Comparison of ENCODE assay signal across 15 cellular contexts in the genomic region with DNA sequence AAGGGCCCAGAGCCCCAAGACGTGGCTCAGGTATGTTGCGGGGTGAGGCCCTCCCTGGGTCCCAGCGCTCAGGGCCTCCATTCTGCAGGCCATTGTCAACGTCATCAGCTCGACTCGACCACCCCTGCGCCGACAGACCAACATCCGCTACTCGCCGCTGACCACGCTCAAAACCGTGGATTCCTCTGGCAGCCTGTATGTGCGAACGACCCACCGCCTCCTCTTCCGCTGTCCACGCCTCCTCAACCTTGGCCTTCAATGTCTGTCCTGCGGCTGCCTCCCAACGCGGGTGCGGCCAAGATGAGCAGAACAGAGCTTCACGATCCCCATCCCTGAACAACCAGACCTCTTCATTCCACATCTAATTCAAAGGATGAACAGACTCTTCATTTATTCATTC. TPM values are rescaled to one million over a fixed set of nuclear protein-coding genes. Genes with fewer than 3 reads are reported as not detected.
DNase-seq lines count a peak whose midpoint lies in the region; ATAC-seq and TF ChIP-seq lines count a peak whose summit lies in the region.
"Had no signal": no experiment of that assay in that cellular context is flagged by ENCODE, and none has a peak within 500 bp of the region (broad histone marks: within the 10 kb centered on the region; RNA-seq: fewer than 3 reads in every experiment).

No MANE protein-coding gene starts in this region.

- no peaks in the 10 kb centered on the region for H3K79me2 ChIP-seq in neural progenitor cell (ENCODE audit: low read depth)

- TF ChIP-seq CTCF in chondrocyte (IDR thresholded peaks at IDR 0.05) (no peak), neural progenitor cell (IDR thresholded peaks at IDR 0.05) (no peak)

- H3K27ac ChIP-seq in neural progenitor cell = no peak overlapping the region
- H3K27ac ChIP-seq: 22Rv1, BLaER1 had no signal

- no peak overlapping the region for H3K9ac ChIP-seq in neural progenitor cell
- H3K9ac ChIP-seq: BLaER1 had no signal

- H3F3A ChIP-seq in neural progenitor cell (ENCODE audit: low read depth) = no peaks in the 10 kb centered on the region

- H3K4me1 Mint-ChIP-seq in activated naive CD4-positive, alpha-beta T cell treated with anti-CD3 and anti-CD28 coated beads, Interleukin-2, amount 50 U/mL, for 24 hours = peaks cover 3% of the 10 kb centered on the region
- H3K4me1 Mint-ChIP-seq in activated naive CD4-positive, alpha-beta T cell treated with anti-CD3 and anti-CD28 coated beads, Interleukin-2, amount 10 ng/mL, durations not matched to agents 7 days and 5 days = no peaks in the 10 kb centered on the region
- peaks cover 5% of the 10 kb centered on the region for H3K4me1 Mint-ChIP-seq in chondrocyte (ENCODE audit: low read depth)
- H3K4me1 Mint-ChIP-seq in neural progenitor cell = no peaks in the 10 kb centered on the region
- H3K4me1 Mint-ChIP-seq: CD8-positive, alpha-beta memory T cell had no signal

- H3K27me3 ChIP-seq in neural progenitor cell = peaks cover 3% of the 10 kb centered on the region
- H3K27me3 ChIP-seq: BLaER1 had no signal

- no peaks in the 10 kb centered on the region for H4K20me1 ChIP-seq in neural progenitor cell (ENCODE audit: low read depth)
- H4K20me1 ChIP-seq: BLaER1 had no signal

- no peaks in the 10 kb centered on the region for H3K27me3 Mint-ChIP-seq in activated naive CD4-positive, alpha-beta T cell treated with anti-CD3 and anti-CD28 coated beads, Interleukin-2, amount 50 U/mL, for 24 hours
- peaks cover 8% of the 10 kb centered on the region for H3K27me3 Mint-ChIP-seq in activated naive CD4-positive, alpha-beta T cell treated with anti-CD3 and anti-CD28 coated beads, Interleukin-2, amount 10 ng/mL, durations not matched to agents 7 days and 5 days
- H3K27me3 Mint-ChIP-seq in chondrocyte (ENCODE audit: low read depth) (no peaks in the 10 kb centered on the region), neural progenitor cell (ENCODE audit: insufficient read depth, low read depth) (peaks cover 17% of the 10 kb centered on the region)

- H2AFZ ChIP-seq in neural progenitor cell (replicated peaks) = no peak overlapping the region

- no peak overlapping the region for H3K4me3 Mint-ChIP-seq in activated naive CD4-positive, alpha-beta T cell treated with anti-CD3 and anti-CD28 coated beads, Interleukin-2, amount 50 U/mL, for 24 hours
- H3K4me3 Mint-ChIP-seq in activated naive CD4-positive, alpha-beta T cell treated with anti-CD3 and anti-CD28 coated beads, Interleukin-2, amount 10 ng/mL, durations not matched to agents 7 days and 5 days = no peak overlapping the region
- H3K4me3 Mint-ChIP-seq in chondrocyte (ENCODE audit: unreplicated experiment) = no peak overlapping the region
- H3K4me3 Mint-ChIP-seq in neural progenitor cell = no peak overlapping the region
- H3K4me3 Mint-ChIP-seq: CD8-positive, alpha-beta memory T cell had no signal

- peak overlapping the region; percentile 18 for H3K27ac Mint-ChIP-seq in activated naive CD4-positive, alpha-beta T cell treated with anti-CD3 and anti-CD28 coated beads, Interleukin-2, amount 50 U/mL, for 24 hours
- H3K27ac Mint-ChIP-seq in activated naive CD4-positive, alpha-beta T cell treated with anti-CD3 and anti-CD28 coated beads, Interleukin-2, amount 10 ng/mL, durations not matched to agents 7 days and 5 days = no peak overlapping the region
- H3K27ac Mint-ChIP-seq in chondrocyte (ENCODE audit: unreplicated experiment) (no peak overlapping the region), neural progenitor cell (peak overlapping the region; percentile 4)

- H3K4me1 ChIP-seq in neural progenitor cell = no peaks in the 10 kb centered on the region
- H3K4me1 ChIP-seq: BLaER1, Caco-2 had no signal

- no peak for DNase-seq in activated naive CD4-positive, alpha-beta T cell treated with anti-CD3 and anti-CD28 coated beads, Interleukin-2, amount 10 ng/mL, durations not matched to agents 7 days and 5 days
- peak; percentile 77 for DNase-seq in chondrocyte (ENCODE audit: low spot score)
- no peak for DNase-seq in neural progenitor cell (ENCODE audit: low spot score)
- no peak for DNase-seq in stimulated activated CD4-positive, alpha-beta T cell treated with anti-CD3 and anti-CD28 coated beads, Interleukin-2, amount 100 ng/mL, for 48 hours
- no peak for DNase-seq in HK-2 (ENCODE audit: unreplicated experiment)
- DNase-seq: Caco-2; CD8-positive, alpha-beta memory T cell; DND-41; GDM1 had no signal

- no peaks in the 10 kb centered on the region for H3K36me3 Mint-ChIP-seq in activated naive CD4-positive, alpha-beta T cell treated with anti-CD3 and anti-CD28 coated beads, Interleukin-2, amount 50 U/mL, for 24 hours
- no peaks in the 10 kb centered on the region for H3K36me3 Mint-ChIP-seq in activated naive CD4-positive, alpha-beta T cell treated with anti-CD3 and anti-CD28 coated beads, Interleukin-2, amount 10 ng/mL, durations not matched to agents 7 days and 5 days
- H3K36me3 Mint-ChIP-seq in chondrocyte (ENCODE audit: low read depth) (no peaks in the 10 kb centered on the region), neural progenitor cell (no peaks in the 10 kb centered on the region)
- H3K36me3 Mint-ChIP-seq: CD8-positive, alpha-beta memory T cell had no signal

- ATAC-seq in HG02588 (IDR thresholded peaks at IDR 0.05; ENCODE audit: unreplicated experiment) = no peak
- ATAC-seq: K562 had no signal

- H3K9me3 Mint-ChIP-seq in activated naive CD4-positive, alpha-beta T cell treated with anti-CD3 and anti-CD28 coated beads, Interleukin-2, amount 50 U/mL, for 24 hours = no peaks in the 10 kb centered on the region
- no peaks in the 10 kb centered on the region for H3K9me3 Mint-ChIP-seq in activated naive CD4-positive, alpha-beta T cell treated with anti-CD3 and anti-CD28 coated beads, Interleukin-2, amount 10 ng/mL, durations not matched to agents 7 days and 5 days
- H3K9me3 Mint-ChIP-seq in chondrocyte (ENCODE audit: low read depth) (no peaks in the 10 kb centered on the region), neural progenitor cell (no peaks in the 10 kb centered on the region)
- H3K9me3 Mint-ChIP-seq: CD8-positive, alpha-beta memory T cell had no signal

- CTCF ChIA-PET in activated naive CD4-positive, alpha-beta T cell treated with anti-CD3 and anti-CD28 coated beads, Interleukin-2, amount 10 ng/mL, durations not matched to agents 7 days and 5 days (lab: Charles Lee) = no interaction called here

- H3K9me3 ChIP-seq in neural progenitor cell (ENCODE audit: low read depth) = no peaks in the 10 kb centered on the region
- H3K9me3 ChIP-seq: BLaER1, Caco-2 had no signal

- no peak overlapping the region for H3K4me3 ChIP-seq in neural progenitor cell
- H3K4me3 ChIP-seq: BLaER1, K562 had no signal

- H3K4me2 ChIP-seq in neural progenitor cell = no peak overlapping the region
- H3K4me2 ChIP-seq: BLaER1 had no signal

- no peaks in the 10 kb centered on the region for H3K36me3 ChIP-seq in neural progenitor cell
- H3K36me3 ChIP-seq: BLaER1 had no signal

RNA-seq across cellular contexts. Expression of a gene that starts 8.2 kb away (rescaled TPM):
- total RNA-seq in chondrocyte = not detected in 3 replicates
- total RNA-seq in neural progenitor cell (ENCODE audit: low replicate concordance) = not detected in 2 replicates
- total RNA-seq: A673; Caco-2; CD8-positive, alpha-beta memory T cell; K562 had no signal

RNA-seq across cellular contexts. Expression of a gene that starts 11.1 kb away (rescaled TPM):
- 24.8 to 65.9 TPM (median 63.6 TPM) in 3 replicates for total RNA-seq in chondrocyte
- 0.15 TPM in 1 of 2 replicates, not detected in the other for total RNA-seq in neural progenitor cell (ENCODE audit: low replicate concordance)
- total RNA-seq: Caco-2 had no signal

Comparison
In these comparisons a context has a peak if more than half of its experiments do, and no peak if none do; other contexts are left out.
1. H3K27ac Mint-ChIP-seq: peak in activated naive CD4-positive, alpha-beta T cell treated with anti-CD3 and anti-CD28 coated beads, Interleukin-2, amount 50 U/mL, for 24 hours (single experiment) and neural progenitor cell (single experiment); none in activated naive CD4-positive, alpha-beta T cell treated with anti-CD3 and anti-CD28 coated beads, Interleukin-2, amount 10 ng/mL, durations not matched to agents 7 days and 5 days (single experiment) and chondrocyte (single experiment).
2. RNA of a gene that starts 11.1 kb away (total RNA-seq): 24.8 to 65.9 TPM in chondrocyte; 0.15 TPM in neural progenitor cell; every median in the first group is over 10 times any median in the second.